In the genomic region with DNA sequence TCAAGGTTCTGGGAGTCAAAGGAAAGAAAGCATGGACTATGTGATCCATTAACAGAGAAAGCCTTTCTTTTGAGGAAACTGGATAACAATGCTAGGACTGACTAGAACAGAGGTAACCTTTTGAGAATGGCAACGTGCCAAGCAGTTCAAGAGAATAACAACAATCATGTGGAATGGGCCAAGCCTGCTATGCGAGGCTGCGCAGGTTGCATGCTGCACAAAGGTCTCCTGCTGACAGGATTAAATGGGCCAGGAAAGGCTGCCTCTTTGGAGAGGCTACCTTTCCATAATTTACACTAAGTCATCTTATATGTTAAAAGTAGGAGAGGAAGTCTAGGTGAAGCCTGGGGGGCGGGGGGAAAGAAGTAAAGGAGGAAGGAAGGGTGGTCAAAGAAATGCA, we compare ENCODE assay signal across 1 cellular context.
A peak's percentile ranks its signal among the peaks of the same experiment; 100 is the strongest.
TF ChIP-seq lines count a peak whose summit lies in the region.

No MANE protein-coding gene starts in this region.

TF ChIP-seq in WTC11, 78 proteins besides CTCF, POLR2A, EP300 and RAD21 (continued from another document and continues in another):
- TF ChIP-seq, protein P1, sequence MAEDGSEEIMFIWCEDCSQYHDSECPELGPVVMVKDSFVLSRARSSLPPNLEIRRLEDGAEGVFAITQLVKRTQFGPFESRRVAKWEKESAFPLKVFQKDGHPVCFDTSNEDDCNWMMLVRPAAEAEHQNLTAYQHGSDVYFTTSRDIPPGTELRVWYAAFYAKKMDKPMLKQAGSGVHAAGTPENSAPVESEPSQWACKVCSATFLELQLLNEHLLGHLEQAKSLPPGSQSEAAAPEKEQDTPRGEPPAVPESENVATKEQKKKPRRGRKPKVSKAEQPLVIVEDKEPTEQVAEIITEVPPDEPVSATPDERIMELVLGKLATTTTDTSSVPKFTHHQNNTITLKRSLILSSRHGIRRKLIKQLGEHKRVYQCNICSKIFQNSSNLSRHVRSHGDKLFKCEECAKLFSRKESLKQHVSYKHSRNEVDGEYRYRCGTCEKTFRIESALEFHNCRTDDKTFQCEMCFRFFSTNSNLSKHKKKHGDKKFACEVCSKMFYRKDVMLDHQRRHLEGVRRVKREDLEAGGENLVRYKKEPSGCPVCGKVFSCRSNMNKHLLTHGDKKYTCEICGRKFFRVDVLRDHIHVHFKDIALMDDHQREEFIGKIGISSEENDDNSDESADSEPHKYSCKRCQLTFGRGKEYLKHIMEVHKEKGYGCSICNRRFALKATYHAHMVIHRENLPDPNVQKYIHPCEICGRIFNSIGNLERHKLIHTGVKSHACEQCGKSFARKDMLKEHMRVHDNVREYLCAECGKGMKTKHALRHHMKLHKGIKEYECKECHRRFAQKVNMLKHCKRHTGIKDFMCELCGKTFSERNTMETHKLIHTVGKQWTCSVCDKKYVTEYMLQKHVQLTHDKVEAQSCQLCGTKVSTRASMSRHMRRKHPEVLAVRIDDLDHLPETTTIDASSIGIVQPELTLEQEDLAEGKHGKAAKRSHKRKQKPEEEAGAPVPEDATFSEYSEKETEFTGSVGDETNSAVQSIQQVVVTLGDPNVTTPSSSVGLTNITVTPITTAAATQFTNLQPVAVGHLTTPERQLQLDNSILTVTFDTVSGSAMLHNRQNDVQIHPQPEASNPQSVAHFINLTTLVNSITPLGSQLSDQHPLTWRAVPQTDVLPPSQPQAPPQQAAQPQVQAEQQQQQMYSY (CRISPR knock-in tag; IDR thresholded peaks at IDR 0.05) = 0 out of 2 replicates have a peak, but pooled peaks have one; percentile 42
- TF ChIP-seq, protein P2, sequence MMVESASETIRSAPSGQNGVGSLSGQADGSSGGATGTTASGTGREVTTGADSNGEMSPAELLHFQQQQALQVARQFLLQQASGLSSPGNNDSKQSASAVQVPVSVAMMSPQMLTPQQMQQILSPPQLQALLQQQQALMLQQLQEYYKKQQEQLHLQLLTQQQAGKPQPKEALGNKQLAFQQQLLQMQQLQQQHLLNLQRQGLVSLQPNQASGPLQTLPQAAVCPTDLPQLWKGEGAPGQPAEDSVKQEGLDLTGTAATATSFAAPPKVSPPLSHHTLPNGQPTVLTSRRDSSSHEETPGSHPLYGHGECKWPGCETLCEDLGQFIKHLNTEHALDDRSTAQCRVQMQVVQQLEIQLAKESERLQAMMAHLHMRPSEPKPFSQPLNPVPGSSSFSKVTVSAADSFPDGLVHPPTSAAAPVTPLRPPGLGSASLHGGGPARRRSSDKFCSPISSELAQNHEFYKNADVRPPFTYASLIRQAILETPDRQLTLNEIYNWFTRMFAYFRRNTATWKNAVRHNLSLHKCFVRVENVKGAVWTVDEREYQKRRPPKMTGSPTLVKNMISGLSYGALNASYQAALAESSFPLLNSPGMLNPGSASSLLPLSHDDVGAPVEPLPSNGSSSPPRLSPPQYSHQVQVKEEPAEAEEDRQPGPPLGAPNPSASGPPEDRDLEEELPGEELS (CRISPR knock-in tag; IDR thresholded peaks at IDR 0.05) = peak; percentile 96
- TF ChIP-seq EMX1 (CRISPR knock-in tag; IDR thresholded peaks at IDR 0.05) (no peak), ELF4 (CRISPR knock-in tag; IDR thresholded peaks at IDR 0.05; ENCODE audit: low read depth) (no peak), NFATC4 (CRISPR knock-in tag; IDR thresholded peaks at IDR 0.05) (no peak), ARID4B (CRISPR knock-in tag; IDR thresholded peaks at IDR 0.05; ENCODE audit: borderline replicate concordance) (no peak), MYBL2 (CRISPR knock-in tag; IDR thresholded peaks at IDR 0.05) (no peak), NR1H2 (CRISPR knock-in tag; IDR thresholded peaks at IDR 0.05) (no peak), ZBTB21 (CRISPR knock-in tag; IDR thresholded peaks at IDR 0.05; ENCODE audit: borderline replicate concordance) (0 out of 2 replicates have a peak, but pooled peaks have one; percentile 11), FOXJ3 (CRISPR knock-in tag; IDR thresholded peaks at IDR 0.05; ENCODE audit: borderline replicate concordance) (no peak), KAT7 (CRISPR knock-in tag; IDR thresholded peaks at IDR 0.05; ENCODE audit: borderline replicate concordance) (0 out of 2 replicates have a peak, but pooled peaks have one; percentile 55), SMAD4 (CRISPR knock-in tag; IDR thresholded peaks at IDR 0.05) (no peak), ZNF281 (CRISPR knock-in tag; IDR thresholded peaks at IDR 0.05) (peak; percentile 70; the same call in 1 of the 2 replicates), GTF2I (CRISPR knock-in tag; conservative IDR thresholded peaks at IDR 0.05) (no peak), ZNF416 (CRISPR knock-in tag; IDR thresholded peaks at IDR 0.05) (no peak), ESRRA (CRISPR knock-in tag; IDR thresholded peaks at IDR 0.05; ENCODE audit: borderline replicate concordance) (0 out of 2 replicates have a peak, but pooled peaks have one; percentile 27), SOX15 (CRISPR knock-in tag; IDR thresholded peaks at IDR 0.05) (no peak), GABPB1 (CRISPR knock-in tag; IDR thresholded peaks at IDR 0.05) (no peak), TP53 (CRISPR knock-in tag; IDR thresholded peaks at IDR 0.05) (no peak), MLX (CRISPR knock-in tag; IDR thresholded peaks at IDR 0.05) (no peak), TEAD4 (CRISPR knock-in tag; IDR thresholded peaks at IDR 0.05) (0 out of 2 replicates have a peak, but pooled peaks have one; percentile 27), ERG (CRISPR knock-in tag; IDR thresholded peaks at IDR 0.05) (no peak), HMGXB4 (CRISPR knock-in tag; IDR thresholded peaks at IDR 0.05) (no peak), MXD4 (CRISPR knock-in tag; IDR thresholded peaks at IDR 0.05; ENCODE audit: borderline replicate concordance) (no peak; the same call in 1 of the 2 replicates), ZNF219 (CRISPR knock-in tag; IDR thresholded peaks at IDR 0.05; ENCODE audit: borderline replicate concordance) (0 out of 2 replicates have a peak, but pooled peaks have one; percentile 48)
- TF ChIP-seq, protein P3, sequence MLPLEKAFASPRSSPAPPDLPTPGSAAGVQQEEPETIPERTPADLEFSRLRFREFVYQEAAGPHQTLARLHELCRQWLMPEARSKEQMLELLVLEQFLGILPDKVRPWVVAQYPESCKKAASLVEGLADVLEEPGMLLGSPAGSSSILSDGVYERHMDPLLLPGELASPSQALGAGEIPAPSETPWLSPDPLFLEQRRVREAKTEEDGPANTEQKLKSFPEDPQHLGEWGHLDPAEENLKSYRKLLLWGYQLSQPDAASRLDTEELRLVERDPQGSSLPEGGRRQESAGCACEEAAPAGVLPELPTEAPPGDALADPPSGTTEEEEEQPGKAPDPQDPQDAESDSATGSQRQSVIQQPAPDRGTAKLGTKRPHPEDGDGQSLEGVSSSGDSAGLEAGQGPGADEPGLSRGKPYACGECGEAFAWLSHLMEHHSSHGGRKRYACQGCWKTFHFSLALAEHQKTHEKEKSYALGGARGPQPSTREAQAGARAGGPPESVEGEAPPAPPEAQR (CRISPR knock-in tag; IDR thresholded peaks at IDR 0.05) = no peak
- TF ChIP-seq, protein P4, sequence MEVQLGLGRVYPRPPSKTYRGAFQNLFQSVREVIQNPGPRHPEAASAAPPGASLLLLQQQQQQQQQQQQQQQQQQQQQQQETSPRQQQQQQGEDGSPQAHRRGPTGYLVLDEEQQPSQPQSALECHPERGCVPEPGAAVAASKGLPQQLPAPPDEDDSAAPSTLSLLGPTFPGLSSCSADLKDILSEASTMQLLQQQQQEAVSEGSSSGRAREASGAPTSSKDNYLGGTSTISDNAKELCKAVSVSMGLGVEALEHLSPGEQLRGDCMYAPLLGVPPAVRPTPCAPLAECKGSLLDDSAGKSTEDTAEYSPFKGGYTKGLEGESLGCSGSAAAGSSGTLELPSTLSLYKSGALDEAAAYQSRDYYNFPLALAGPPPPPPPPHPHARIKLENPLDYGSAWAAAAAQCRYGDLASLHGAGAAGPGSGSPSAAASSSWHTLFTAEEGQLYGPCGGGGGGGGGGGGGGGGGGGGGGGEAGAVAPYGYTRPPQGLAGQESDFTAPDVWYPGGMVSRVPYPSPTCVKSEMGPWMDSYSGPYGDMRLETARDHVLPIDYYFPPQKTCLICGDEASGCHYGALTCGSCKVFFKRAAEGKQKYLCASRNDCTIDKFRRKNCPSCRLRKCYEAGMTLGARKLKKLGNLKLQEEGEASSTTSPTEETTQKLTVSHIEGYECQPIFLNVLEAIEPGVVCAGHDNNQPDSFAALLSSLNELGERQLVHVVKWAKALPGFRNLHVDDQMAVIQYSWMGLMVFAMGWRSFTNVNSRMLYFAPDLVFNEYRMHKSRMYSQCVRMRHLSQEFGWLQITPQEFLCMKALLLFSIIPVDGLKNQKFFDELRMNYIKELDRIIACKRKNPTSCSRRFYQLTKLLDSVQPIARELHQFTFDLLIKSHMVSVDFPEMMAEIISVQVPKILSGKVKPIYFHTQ (CRISPR knock-in tag; IDR thresholded peaks at IDR 0.05) = no peak
- TF ChIP-seq, protein P5, sequence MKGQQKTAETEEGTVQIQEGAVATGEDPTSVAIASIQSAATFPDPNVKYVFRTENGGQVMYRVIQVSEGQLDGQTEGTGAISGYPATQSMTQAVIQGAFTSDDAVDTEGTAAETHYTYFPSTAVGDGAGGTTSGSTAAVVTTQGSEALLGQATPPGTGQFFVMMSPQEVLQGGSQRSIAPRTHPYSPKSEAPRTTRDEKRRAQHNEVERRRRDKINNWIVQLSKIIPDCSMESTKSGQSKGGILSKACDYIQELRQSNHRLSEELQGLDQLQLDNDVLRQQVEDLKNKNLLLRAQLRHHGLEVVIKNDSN (CRISPR knock-in tag; IDR thresholded peaks at IDR 0.05) = no peak
- TF ChIP-seq, protein P6, sequence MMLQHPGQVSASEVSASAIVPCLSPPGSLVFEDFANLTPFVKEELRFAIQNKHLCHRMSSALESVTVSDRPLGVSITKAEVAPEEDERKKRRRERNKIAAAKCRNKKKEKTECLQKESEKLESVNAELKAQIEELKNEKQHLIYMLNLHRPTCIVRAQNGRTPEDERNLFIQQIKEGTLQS (CRISPR knock-in tag; conservative IDR thresholded peaks at IDR 0.05) = no peak
